In the genomic region with DNA sequence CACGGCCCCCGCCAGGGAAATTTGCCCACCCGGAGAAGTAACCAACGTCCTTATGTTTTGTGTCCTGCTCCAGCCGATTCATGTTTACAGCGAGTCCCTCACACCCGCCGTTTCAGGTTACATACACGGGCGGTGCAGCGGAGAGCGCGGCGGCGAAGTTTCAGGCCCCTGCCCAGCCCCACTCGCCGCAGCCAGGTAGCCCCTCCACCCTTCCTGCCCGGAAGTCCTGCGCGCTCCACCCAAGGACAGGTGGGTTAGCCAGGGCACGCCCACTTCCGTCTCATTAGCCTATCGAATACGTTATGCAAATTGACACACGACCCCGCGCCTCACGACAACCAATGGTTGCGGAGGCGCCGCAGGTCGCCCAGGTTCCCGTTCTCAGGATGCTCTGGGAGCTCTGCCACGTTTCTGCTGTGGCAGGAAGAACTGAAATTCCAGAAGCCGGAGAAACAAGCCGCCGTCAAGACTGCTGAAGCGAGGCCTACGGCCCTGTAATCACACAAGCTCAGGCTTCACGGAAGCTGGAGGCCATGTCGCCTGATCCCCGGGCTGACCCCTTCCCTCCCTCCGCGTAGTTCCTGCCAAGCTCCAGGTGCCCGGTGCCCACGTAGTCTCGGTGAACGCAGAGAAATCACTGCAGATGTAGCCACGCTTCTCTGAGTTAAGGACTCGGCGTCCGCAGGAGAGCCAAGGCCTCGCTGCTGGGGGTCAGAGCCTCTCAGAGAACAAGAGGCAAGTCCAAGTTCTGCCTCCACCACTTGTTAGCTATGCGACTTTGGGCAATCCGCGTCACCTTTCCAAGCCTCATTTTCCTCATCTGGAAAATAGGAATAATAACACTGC, we compare ENCODE assay signal across 8 cellular contexts. TPM values are rescaled to one million over a fixed set of nuclear protein-coding genes. Genes with fewer than 3 reads are reported as not detected.
DNase-seq lines count a peak whose midpoint lies in the region; FAIRE-seq and TF ChIP-seq lines count a peak whose summit lies in the region.

No MANE protein-coding gene starts in this region.

- H3K4me3 ChIP-seq in BLaER1 = peak overlapping the region; percentile 37; the same call in 1 of the 2 replicates
- H3K4me3 ChIP-seq in HUES6 (ENCODE audit: low read depth, low read length) = peak overlapping the region; percentile 62
- peak overlapping the region in 1 of 2 donors; percentile 38 for H3K4me3 ChIP-seq in small intestine (ENCODE audit: low read depth in 1 of 2, low read length in 2 of 2)

- H3K9ac ChIP-seq in BLaER1 (0 out of 2 replicates have a peak overlapping the region, but pooled peaks have one; percentile 22), HUES6 (ENCODE audit: low read length) (peak overlapping the region; percentile 89)

- peak; percentile 55 for DNase-seq in T-helper 2 cell treated with Interferon-gamma antibody and Interleukin-4, amounts not matched to agents 5 μg/mL and 100 μg/mL, for 36 hours (ENCODE audit: low spot score)
- peak; percentile 97 for DNase-seq in MCF 10A (ENCODE audit: unreplicated experiment)
- DNase-seq in inferior parietal cortex (ENCODE audit: extremely low spot score) = peak; percentile 28
- DNase-seq in small intestine = peak; percentile 99
- no peak for DNase-seq in foreskin melanocyte
- DNase-seq in cortex of kidney (lab: John Stamatoyannopoulos, UW) = no peak

- H3K4me2 ChIP-seq in BLaER1 = peak overlapping the region; percentile 63

- H3K27ac Mint-ChIP-seq in T-helper 2 cell treated with Interferon-gamma antibody and Interleukin-4, amounts not matched to agents 5 μg/mL and 100 μg/mL, for 36 hours = peak overlapping the region; percentile 86
- peak overlapping the region; percentile 85 for H3K27ac Mint-ChIP-seq in MCF 10A (ENCODE audit: low read depth, unreplicated experiment)

- H3K9me3 Mint-ChIP-seq in T-helper 2 cell treated with Interferon-gamma antibody and Interleukin-4, amounts not matched to agents 5 μg/mL and 100 μg/mL, for 36 hours = no peaks in the 10 kb centered on the region
- no peaks in the 10 kb centered on the region for H3K9me3 Mint-ChIP-seq in MCF 10A (ENCODE audit: unreplicated experiment)

- peak overlapping the region; percentile 71 for H3K4me3 Mint-ChIP-seq in T-helper 2 cell treated with Interferon-gamma antibody and Interleukin-4, amounts not matched to agents 5 μg/mL and 100 μg/mL, for 36 hours
- H3K4me3 Mint-ChIP-seq in MCF 10A (ENCODE audit: unreplicated experiment) = peak overlapping the region; percentile 78

- peaks cover 90% of the 10 kb centered on the region for H3K4me1 ChIP-seq in BLaER1
- H3K4me1 ChIP-seq in HUES6 (ENCODE audit: control insufficient read depth, insufficient read depth, low read length) = peaks cover 20% of the 10 kb centered on the region; the same call in 1 of the 2 replicates
- peaks cover 0 to 3% of the 10 kb centered on the region in 2 donors for H3K4me1 ChIP-seq in small intestine (ENCODE audit: control insufficient read depth in 2 of 2, insufficient read depth in 1 of 2, low read depth in 1 of 2, low read length in 1 of 2)

- BruUV-seq in MCF 10A (replicated peaks; lab: Mats Ljungman, UMichigan) = TSS peak; percentile 99

- POLR2A ChIA-PET in MCF 10A (lab: Yijun Ruan, JAX) = interaction anchor here (0.6 to 3.4 kb wide), 24 partner anchors 9 to 109 kb away, joined by 3 to 57 read pairs (median 5); a partner anchor contains a TSS

- intact Hi-C loops in MCF 10A (cut with micrococcal nuclease) = no loop called here

- no peaks in the 10 kb centered on the region for H3K27me3 Mint-ChIP-seq in T-helper 2 cell treated with Interferon-gamma antibody and Interleukin-4, amounts not matched to agents 5 μg/mL and 100 μg/mL, for 36 hours (ENCODE audit: low read depth)
- H3K27me3 Mint-ChIP-seq in MCF 10A (ENCODE audit: insufficient read depth, unreplicated experiment) = no peaks in the 10 kb centered on the region

- H3K36me3 Mint-ChIP-seq in T-helper 2 cell treated with Interferon-gamma antibody and Interleukin-4, amounts not matched to agents 5 μg/mL and 100 μg/mL, for 36 hours (ENCODE audit: low read depth) = no peaks in the 10 kb centered on the region
- H3K36me3 Mint-ChIP-seq in MCF 10A (ENCODE audit: insufficient read depth, unreplicated experiment) = no peaks in the 10 kb centered on the region

- CTCF ChIA-PET in MCF 10A (lab: Yijun Ruan, JAX) = interaction anchor here (0.6 to 1.1 kb wide), 4 partner anchors 21 to 61 kb away, joined by 3 to 4 read pairs (median 4); no protein-coding TSS in a partner anchor

- no peak for FAIRE-seq in small intestine (lab: Jason Lieb, UNC)

- H3K27ac ChIP-seq in BLaER1 (peak overlapping the region; percentile 60), HUES6 (ENCODE audit: low read depth, low read length) (peak overlapping the region; percentile 82), small intestine (ENCODE audit: low read depth in 1 of 2, low read length in 1 of 2) (peak overlapping the region; percentile 77 to 83)

- no peak for TF ChIP-seq CTCF in MCF 10A (IDR thresholded peaks at IDR 0.05; ENCODE audit: unreplicated experiment)

- 5 to 22% (median 21%) methylated on average over 56 of the region's 56 CpGs for WGBS in small intestine, 3 donors

- no peaks in the 10 kb centered on the region for H3K27me3 ChIP-seq in BLaER1
- H3K27me3 ChIP-seq in HUES6 (ENCODE audit: control insufficient read depth, insufficient read depth, low read length) = no peaks in the 10 kb centered on the region
- no peaks in the 10 kb centered on the region for H3K27me3 ChIP-seq in small intestine (ENCODE audit: control insufficient read depth in 2 of 2, insufficient read depth in 2 of 2, low read length in 2 of 2)

- H3K4me1 Mint-ChIP-seq in T-helper 2 cell treated with Interferon-gamma antibody and Interleukin-4, amounts not matched to agents 5 μg/mL and 100 μg/mL, for 36 hours (ENCODE audit: low read depth) = peaks cover 38% of the 10 kb centered on the region
- H3K4me1 Mint-ChIP-seq in MCF 10A (ENCODE audit: insufficient read depth, unreplicated experiment) = peaks cover 26% of the 10 kb centered on the region

- no peaks in the 10 kb centered on the region for H4K20me1 ChIP-seq in BLaER1

- H3K9me3 ChIP-seq in BLaER1 = no peaks in the 10 kb centered on the region
- H3K9me3 ChIP-seq in HUES6 (ENCODE audit: control insufficient read depth, insufficient read depth, low read depth, low read length) = no peaks in the 10 kb centered on the region
- no peaks in the 10 kb centered on the region for H3K9me3 ChIP-seq in small intestine (ENCODE audit: control insufficient read depth, low read depth)

- H3K36me3 ChIP-seq in BLaER1 = no peaks in the 10 kb centered on the region
- no peaks in the 10 kb centered on the region for H3K36me3 ChIP-seq in HUES6 (ENCODE audit: control insufficient read depth, insufficient read depth, low read length)
- H3K36me3 ChIP-seq in small intestine (ENCODE audit: control insufficient read depth in 2 of 2, insufficient read depth in 2 of 2, low read length in 2 of 2) = no peaks in the 10 kb centered on the region

RNA-seq across cellular contexts. Expression of a gene that starts 22.4 kb away (rescaled TPM):
- total RNA-seq in MCF 10A (2022) = 643 and 653 TPM in 2 replicates
- polyA plus RNA-seq in small intestine = 100 to 1,000 TPM in 2 of 3 donors, 10 to 100 TPM in 1; 95.4 to 156 (median 130) TPM

Comparison
In these comparisons a context has a peak if more than half of its experiments do, and no peak if none do; other contexts are left out.
1. DNase-seq: peak in T-helper 2 cell treated with Interferon-gamma antibody and Interleukin-4, amounts not matched to agents 5 μg/mL and 100 μg/mL, for 36 hours (single experiment), MCF 10A (single experiment), inferior parietal cortex (single experiment) and small intestine (single experiment); none in foreskin melanocyte (single experiment) and cortex of kidney (single experiment).
2. Peak in every context shown above with its lines, with median percentiles within 50 percentile points of each other: H3K27ac ChIP-seq.